ENCODE assay signal across 9 cellular contexts in the genomic region with DNA sequence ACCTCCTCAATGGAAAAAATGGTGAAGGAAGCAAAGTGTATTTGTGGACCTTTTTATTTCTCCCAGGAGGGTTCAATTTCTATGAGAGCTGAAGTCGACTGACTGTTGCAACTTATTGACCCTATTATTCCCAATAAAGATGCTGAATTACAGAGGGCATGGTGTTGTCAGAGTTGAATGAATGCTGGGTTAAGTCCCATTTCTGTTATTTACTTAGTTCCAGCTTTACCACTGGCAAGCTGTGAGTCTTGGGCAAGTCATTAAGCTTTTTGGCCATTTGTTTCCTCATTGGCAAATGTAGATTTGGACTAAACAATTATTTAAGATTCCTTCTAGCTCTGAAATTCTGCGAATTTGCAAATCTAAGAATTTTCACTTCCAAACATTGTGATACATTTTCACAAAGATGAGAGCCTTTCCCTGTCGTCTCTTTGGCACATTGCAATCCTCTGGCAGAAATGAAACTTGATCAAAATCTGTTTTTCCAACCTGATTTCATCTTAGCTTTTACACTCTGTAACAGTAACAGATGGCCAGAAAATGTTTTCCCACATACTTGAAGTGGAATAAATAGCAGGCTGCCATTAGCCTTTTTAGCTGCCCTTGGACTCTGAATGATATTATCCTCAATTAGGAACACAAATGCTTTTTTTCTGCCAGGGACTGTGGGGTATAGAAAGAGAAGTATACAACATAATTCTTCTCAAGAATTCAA.
"Had no signal": no experiment of that assay in that cellular context is flagged by ENCODE, and none has a peak within 500 bp of the region (broad histone marks: within the 10 kb centered on the region; RNA-seq: fewer than 3 reads in every experiment).

No MANE protein-coding gene starts in this region.

- ATAC-seq: heart right ventricle, left lung, upper lobe of right lung had no signal

- DNase-seq: activated effector memory CD4-positive, alpha-beta T cell treated with Interleukin-2 at 50 U/mL for 16 hours; activated T-cell treated with anti-CD3 and anti-CD28 coated beads, Interleukin-2, amount 50 U/mL, for 1 hour; heart right ventricle; islet precursor cell; left lung; mesendoderm; stimulated activated CD4-positive, alpha-beta T cell treated with anti-CD3 and anti-CD28 coated beads, Interleukin-12 subunit alpha, Interleukin-12 subunit beta, amount 100 ng/mL, for 4 hours; stimulated activated naive CD4-positive, alpha-beta T cell; upper lobe of right lung had no signal
